Comparison of ENCODE assay signal across 15 cellular contexts in the genomic region with DNA sequence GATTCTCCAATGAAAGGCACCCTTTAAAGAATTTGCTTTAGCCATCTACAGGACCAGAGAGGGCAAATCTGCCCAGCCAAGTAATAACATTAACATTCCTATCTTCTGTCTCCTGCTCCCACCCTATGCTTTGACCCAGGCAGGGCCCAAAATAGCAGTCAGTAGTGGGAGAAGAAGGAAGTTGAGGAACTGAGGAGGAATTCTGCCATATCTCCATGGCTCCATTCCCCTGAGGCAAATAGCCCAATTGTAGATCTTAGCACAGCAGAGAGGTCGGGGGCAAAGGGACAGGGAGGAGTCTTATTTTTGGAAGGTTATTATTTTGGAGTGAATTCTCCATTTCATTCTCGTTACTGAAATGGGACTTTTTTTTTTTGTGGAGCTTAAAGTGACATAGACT.
DNase-seq lines count a peak whose midpoint lies in the region; ATAC-seq and TF ChIP-seq lines count a peak whose summit lies in the region.
"Had no signal": no experiment of that assay in that cellular context is flagged by ENCODE, and none has a peak within 500 bp of the region (broad histone marks: within the 10 kb centered on the region; RNA-seq: fewer than 3 reads in every experiment).

No MANE protein-coding gene starts in this region.

- TF ChIP-seq CTCF in colonic mucosa (IDR thresholded peaks at IDR 0.05): no peak

- H3K9me3 ChIP-seq in colonic mucosa (no peaks in the 10 kb centered on the region), subcutaneous abdominal adipose tissue (ENCODE audit: control insufficient read depth in 5 of 5, low read length in 5 of 5) (no peaks in the 10 kb centered on the region)

- ATAC-seq in HG02970 (IDR thresholded peaks at IDR 0.05; ENCODE audit: low FRiP score, unreplicated experiment): no peak
- ATAC-seq: activated CD8-positive, alpha-beta memory T cell treated with anti-CD3 and anti-CD28 coated beads, Interleukin-2, amount 10 ng/mL, durations not matched to agents 7 days and 5 days; T-helper 17 cell had no signal

- DNase-seq in EL (peak; percentile 10), colonic mucosa (no peak), NCI-H146 (lab: John Stamatoyannopoulos, UW) (no peak), anterior cingulate cortex (lab: John Stamatoyannopoulos, UW) (no peak), NCI-H1417 (lab: John Stamatoyannopoulos, UW) (no peak)
- DNase-seq: activated CD4-positive, CD25-positive, alpha-beta regulatory T cell; activated CD8-positive, alpha-beta memory T cell treated with anti-CD3 and anti-CD28 coated beads, Interleukin-2, amount 10 ng/mL, durations not matched to agents 7 days and 5 days; activated naive CD4-positive, alpha-beta T cell; DMS53; posterior cingulate gyrus; stimulated activated CD4-positive, alpha-beta T cell treated with anti-CD3 and anti-CD28 coated beads, Interleukin-15, amount 100 ng/mL, for 24 hours; T-helper 17 cell had no signal

- H3K27ac ChIP-seq in colonic mucosa: peak overlapping the region; percentile 45
- H3K27ac ChIP-seq in layer of hippocampus (ENCODE audit: low read depth, low read length): peak overlapping the region; percentile 49
- peak overlapping the region; percentile 68 for H3K27ac ChIP-seq in subcutaneous abdominal adipose tissue (ENCODE audit: low read depth, low read length)

- H3K9ac ChIP-seq in colonic mucosa (ENCODE audit: low read depth in 2 of 2, low read length in 2 of 2) (no peak overlapping the region), subcutaneous abdominal adipose tissue (ENCODE audit: low read length in 5 of 5) (peak overlapping the region in 2 of 5 donors; percentile 34 to 68)

- H3K27me3 ChIP-seq in colonic mucosa: no peaks in the 10 kb centered on the region
- no peaks in the 10 kb centered on the region for H3K27me3 ChIP-seq in layer of hippocampus (ENCODE audit: control insufficient read depth, insufficient read depth, low read length)
- H3K27me3 ChIP-seq in subcutaneous abdominal adipose tissue (ENCODE audit: control insufficient read depth in 5 of 5, insufficient read depth in 4 of 5, low read length in 5 of 5): no peaks in the 10 kb centered on the region

- H3K4me3 ChIP-seq in colonic mucosa (no peak overlapping the region), subcutaneous abdominal adipose tissue (ENCODE audit: low read depth in 1 of 5, low read length in 5 of 5) (peak overlapping the region in 4 of 5 donors; percentile 27 to 70 (median 50))

- H3K36me3 ChIP-seq in colonic mucosa (no peaks in the 10 kb centered on the region), subcutaneous abdominal adipose tissue (ENCODE audit: control insufficient read depth in 5 of 5, insufficient read depth in 5 of 5, low read length in 5 of 5) (no peaks in the 10 kb centered on the region)

- H3K4me1 ChIP-seq in colonic mucosa (peaks cover 12% of the 10 kb centered on the region), subcutaneous abdominal adipose tissue (ENCODE audit: control insufficient read depth in 5 of 5, insufficient read depth in 5 of 5, low read length in 5 of 5) (peaks cover 2 to 27% (median 24%) of the 10 kb centered on the region in 5 donors)

- intact Hi-C loops in colonic mucosa (cut with DNase I): loop anchor here (10.0 kb wide), 1 partner anchor 112 kb away; the partner anchor contains the start of genes IFNK and MOB3B
